Comparison of ENCODE assay signal across 27 cellular contexts in genomic region chr12:40793471-40793870, GRCh38.
"Had no signal": no experiment of that assay in that cellular context is flagged by ENCODE, and none has a peak within 500 bp of the region (broad histone marks: within the 10 kb centered on the region; RNA-seq: fewer than 3 reads in every experiment).

No MANE protein-coding gene starts in this region.

- H3K36me3 ChIP-seq: brain microvascular endothelial cell, colonic mucosa, left ventricle myocardium inferior, neutrophil, ovary, prostate gland, spleen, upper lobe of left lung had no signal

- DNase-seq: activated CD4-positive, alpha-beta T cell treated with anti-CD3 and anti-CD28 coated beads, Interleukin-2, amount 10 ng/mL, durations not matched to agents 24 days and 14 days; activated CD8-positive, alpha-beta T cell treated with anti-CD3 and anti-CD28 coated beads for 36 hours; activated gamma-delta T cell; activated naive CD4-positive, alpha-beta T cell treated with anti-CD3 and anti-CD28 coated beads, Interleukin-2, amount 50 U/mL, for 16 hours; activated naive CD8-positive, alpha-beta T cell treated with anti-CD3 and anti-CD28 coated beads, Interleukin-2, amount 50 U/mL, for 24 hours; brain microvascular endothelial cell; central memory CD4-positive, alpha-beta T cell; colonic mucosa; dorsolateral prefrontal cortex; effector memory CD8-positive, alpha-beta T cell; glutamatergic neuron; left ventricle myocardium inferior; ovary; spleen; stimulated activated CD4-positive, alpha-beta T cell treated with anti-CD3 and anti-CD28 coated beads, Interleukin-4, amount 100 ng/mL, for 1 hour; stimulated activated naive CD4-positive, alpha-beta T cell; testis; upper lobe of left lung had no signal

- H3K9me3 Mint-ChIP-seq: activated CD4-positive, alpha-beta T cell treated with anti-CD3 and anti-CD28 coated beads, Interleukin-2, amount 10 ng/mL, durations not matched to agents 24 days and 14 days; activated naive CD8-positive, alpha-beta T cell treated with anti-CD3 and anti-CD28 coated beads, Interleukin-2, amount 50 U/mL, for 24 hours; activated T-helper 1 cell treated with anti-CD3 and anti-CD28 coated beads, Interleukin-12 subunit alpha, Interleukin-12 subunit beta, Interleukin-2, Interleukin-4 antibody, amounts not matched to agents 30 ng/mL and 10 ng/mL and 1 ng/mL, durations not matched to agents 14 hours and 24 hours and 36 hours; T-helper 2 cell treated with Interferon-gamma antibody and Interleukin-4, amounts not matched to agents 5 μg/mL and 100 μg/mL, for 36 hours had no signal

- H3K4me3 Mint-ChIP-seq: activated CD4-positive, alpha-beta T cell treated with anti-CD3 and anti-CD28 coated beads, Interleukin-2, amount 10 ng/mL, durations not matched to agents 24 days and 14 days; activated CD8-positive, alpha-beta T cell treated with anti-CD3 and anti-CD28 coated beads for 36 hours; activated naive CD8-positive, alpha-beta T cell treated with anti-CD3 and anti-CD28 coated beads, Interleukin-2, amount 50 U/mL, for 24 hours; activated T-helper 1 cell treated with anti-CD3 and anti-CD28 coated beads, Interleukin-12 subunit alpha, Interleukin-12 subunit beta, Interleukin-2, Interleukin-4 antibody, amounts not matched to agents 30 ng/mL and 10 ng/mL and 1 ng/mL, durations not matched to agents 14 hours and 24 hours and 36 hours; effector memory CD8-positive, alpha-beta T cell; natural killer cell treated with Interleukin-12 subunit alpha and Interleukin-12 subunit beta and Interleukin-15 and Interleukin-18, amount 100 ng/mL, for 72 hours; T-helper 2 cell treated with Interferon-gamma antibody and Interleukin-4, amounts not matched to agents 5 μg/mL and 100 μg/mL, for 36 hours had no signal

- H3K36me3 Mint-ChIP-seq: natural killer cell treated with Interleukin-12 subunit alpha and Interleukin-12 subunit beta and Interleukin-15 and Interleukin-18, amount 100 ng/mL, for 72 hours had no signal

- H3K4me1 ChIP-seq: colonic mucosa, left ventricle myocardium inferior, prostate gland, spleen, testis, upper lobe of left lung had no signal

- H3K27me3 Mint-ChIP-seq: activated CD4-positive, alpha-beta T cell treated with anti-CD3 and anti-CD28 coated beads, Interleukin-2, amount 10 ng/mL, durations not matched to agents 24 days and 14 days; activated CD8-positive, alpha-beta T cell treated with anti-CD3 and anti-CD28 coated beads for 36 hours; activated naive CD8-positive, alpha-beta T cell treated with anti-CD3 and anti-CD28 coated beads, Interleukin-2, amount 50 U/mL, for 24 hours; effector memory CD8-positive, alpha-beta T cell; natural killer cell treated with Interleukin-12 subunit alpha and Interleukin-12 subunit beta and Interleukin-15 and Interleukin-18, amount 100 ng/mL, for 72 hours had no signal

- H3K27me3 ChIP-seq: brain microvascular endothelial cell, colonic mucosa, hepatocyte, neutrophil, ovary, spleen, testis, upper lobe of left lung had no signal

- H3K9me3 ChIP-seq: colonic mucosa, left ventricle myocardium inferior, neutrophil, ovary, prostate gland, testis, upper lobe of left lung had no signal

- H3K4me1 Mint-ChIP-seq: activated CD4-positive, alpha-beta T cell treated with anti-CD3 and anti-CD28 coated beads, Interleukin-2, amount 10 ng/mL, durations not matched to agents 24 days and 14 days; activated naive CD8-positive, alpha-beta T cell treated with anti-CD3 and anti-CD28 coated beads, Interleukin-2, amount 50 U/mL, for 24 hours had no signal

- H3K4me3 ChIP-seq: colonic mucosa, dorsolateral prefrontal cortex, hepatocyte, left ventricle myocardium inferior, ovary, prostate gland, spleen, testis, upper lobe of left lung had no signal

- ATAC-seq: activated CD4-positive, CD25-positive, alpha-beta regulatory T cell treated with anti-CD3 and anti-CD28 coated beads, Interleukin-2, amount 50 U/mL, for 24 hours; activated CD8-positive, alpha-beta T cell treated with anti-CD3 and anti-CD28 coated beads for 36 hours; activated naive CD8-positive, alpha-beta T cell treated with anti-CD3 and anti-CD28 coated beads, Interleukin-2, amount 50 U/mL, for 24 hours; effector memory CD8-positive, alpha-beta T cell; esophagus mucosa; natural killer cell treated with Interleukin-12 subunit alpha and Interleukin-12 subunit beta and Interleukin-15 and Interleukin-18, amount 100 ng/mL, for 72 hours had no signal

- H3K27ac Mint-ChIP-seq: activated CD4-positive, alpha-beta T cell treated with anti-CD3 and anti-CD28 coated beads, Interleukin-2, amount 10 ng/mL, durations not matched to agents 24 days and 14 days; activated CD8-positive, alpha-beta T cell treated with anti-CD3 and anti-CD28 coated beads for 36 hours; activated naive CD8-positive, alpha-beta T cell treated with anti-CD3 and anti-CD28 coated beads, Interleukin-2, amount 50 U/mL, for 24 hours; activated T-helper 1 cell treated with anti-CD3 and anti-CD28 coated beads, Interleukin-12 subunit alpha, Interleukin-12 subunit beta, Interleukin-2, Interleukin-4 antibody, amounts not matched to agents 30 ng/mL and 10 ng/mL and 1 ng/mL, durations not matched to agents 14 hours and 24 hours and 36 hours; effector memory CD8-positive, alpha-beta T cell; natural killer cell treated with Interleukin-12 subunit alpha and Interleukin-12 subunit beta and Interleukin-15 and Interleukin-18, amount 100 ng/mL, for 72 hours; T-helper 2 cell treated with Interferon-gamma antibody and Interleukin-4, amounts not matched to agents 5 μg/mL and 100 μg/mL, for 36 hours had no signal

- H3K27ac ChIP-seq: brain microvascular endothelial cell, colonic mucosa, hepatocyte, left ventricle myocardium inferior, neutrophil, ovary, prostate gland, spleen, upper lobe of left lung, VCaP had no signal
